ENCODE assay signal across 20 cellular contexts in the genomic region with DNA sequence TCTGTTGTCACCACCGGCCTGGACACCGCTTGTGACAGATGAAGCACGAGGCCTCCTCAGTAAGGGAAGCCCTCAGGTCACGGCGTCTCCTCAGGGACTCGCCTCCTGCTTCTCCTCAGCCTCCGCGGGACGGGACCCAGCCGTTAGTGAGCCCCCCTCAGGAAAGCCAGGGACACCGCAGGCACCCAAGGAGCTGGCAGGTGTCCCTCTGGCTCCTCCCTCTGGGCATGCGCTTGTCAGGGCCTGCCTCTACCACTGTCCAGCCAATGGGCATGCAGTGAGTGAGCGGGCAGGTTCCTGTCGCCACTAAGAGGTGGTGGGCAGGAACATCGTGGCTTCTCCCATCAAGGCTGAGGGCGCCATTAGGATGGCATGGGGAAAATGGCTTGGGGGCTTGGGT. TPM values are rescaled to one million over a fixed set of nuclear protein-coding genes. Genes with fewer than 3 reads are reported as not detected.
DNase-seq lines count a peak whose midpoint lies in the region; ATAC-seq, FAIRE-seq and TF ChIP-seq lines count a peak whose summit lies in the region.
"Had no signal": no experiment of that assay in that cellular context is flagged by ENCODE, and none has a peak within 500 bp of the region (broad histone marks: within the 10 kb centered on the region; RNA-seq: fewer than 3 reads in every experiment).

No MANE protein-coding gene starts in this region.

- H3K9ac ChIP-seq in K562 (ENCODE audit: insufficient read depth in 1 of 2, low read depth in 2 of 2, low read length in 2 of 2): no peak overlapping the region

- ATAC-seq in K562: peak; percentile 94
- ATAC-seq in GM19023 (IDR thresholded peaks at IDR 0.05; ENCODE audit: unreplicated experiment): no peak
- no peak for ATAC-seq in GM21381 (IDR thresholded peaks at IDR 0.05; ENCODE audit: unreplicated experiment)
- ATAC-seq: A549, Panc1, Right ventricle myocardium inferior had no signal

- TF ChIP-seq POLR2A in K562 (conservative IDR thresholded peaks at IDR 0.05): no peak

- no peak overlapping the region for H2AFZ ChIP-seq in K562 (ENCODE audit: low read depth, low read length)

- H3K79me2 ChIP-seq in K562 (ENCODE audit: control insufficient read depth, insufficient read depth, low read length): no peaks in the 10 kb centered on the region

- 0% methylated on average over 7 of the region's 16 CpGs for WGBS in K562 (ENCODE audit: insufficient coverage, low coverage, missing lambda C conversion rate)

- no peak overlapping the region for H3K4me2 ChIP-seq in K562 (ENCODE audit: insufficient read depth, low read length)
- H3K4me2 ChIP-seq: A549 had no signal

- H3K27me3 ChIP-seq in K562 (ENCODE audit: control insufficient read depth in 2 of 2, insufficient read depth in 2 of 2, low read length in 2 of 2): peaks cover 0 to 18% of the 10 kb centered on the region in 2 experiments; a peak in 3 of 5 replicates

- no peaks in the 10 kb centered on the region for H3K9me3 ChIP-seq in K562 (replicated peaks; ENCODE audit: control insufficient read depth, insufficient read depth, low read depth, low read length)
- H3K9me3 ChIP-seq: A549 had no signal

- H3K4me3 ChIP-seq in K562: no peak overlapping the region
- H3K4me3 ChIP-seq: A549, SK-N-MC had no signal

- no peak overlapping the region for H3K27ac ChIP-seq in K562 (ENCODE audit: extremely low read depth, low read depth, low read length)
- H3K27ac ChIP-seq: A549, C4-2B, SK-N-MC had no signal

- no peaks in the 10 kb centered on the region for H3K9me1 ChIP-seq in K562 (ENCODE audit: control insufficient read depth, insufficient read depth, low read length)

- no peaks in the 10 kb centered on the region for H4K20me1 ChIP-seq in K562 (replicated peaks; ENCODE audit: control insufficient read depth, insufficient read depth, low read length)

- no peak for TF ChIP-seq RAD21 in K562 (CRISPR knock-in tag; conservative IDR thresholded peaks at IDR 0.05 in 1 of 2, IDR thresholded peaks at IDR 0.05 in 1 of 2)

- no TSS peak for BruUV-seq in K562 (replicated peaks; lab: Mats Ljungman, UMichigan)

- H3K36me3 ChIP-seq in K562 (ENCODE audit: control insufficient read depth, insufficient read depth, low read length): no peaks in the 10 kb centered on the region

- in situ Hi-C loops in K562 (cut with MboI): no loop called here

- DNase-seq in NCI-H82 (lab: John Stamatoyannopoulos, UW) (peak; percentile 10), NCI-H82 treated with DMSO at 0.1 percent for 48 hours (lab: John Stamatoyannopoulos, UW; ENCODE audit: unreplicated experiment) (no peak), HT1080 (ENCODE audit: low read depth) (peak; percentile 4), K562 (ENCODE audit: extremely low read depth in 1 of 4, low spot score in 3 of 4) (peak; percentile 20 to 49 (median 32)), NOMO-1 (lab: John Stamatoyannopoulos, UW; ENCODE audit: unreplicated experiment in 2 of 2) (no peak)
- DNase-seq: DMS 273 treated with DMSO at 0.1 percent for 48 hours, GOT3, NCI-H1092 treated with DMSO at 0.1 percent for 48 hours, NCI-H187 treated with DMSO at 0.1 percent for 48 hours, NCI-H446 treated with DMSO at 0.1 percent for 48 hours, NCI-H748 treated with DMSO at 0.1 percent for 48 hours had no signal

- intact Hi-C loops in K562 (cut with micrococcal nuclease): no loop called here

- peak in 2 of 3 experiments; percentile 28 to 46; a peak in 2 of 6 replicates for TF ChIP-seq CTCF in K562 (IDR thresholded peaks at IDR 0.05 in 2 of 3, conservative IDR thresholded peaks at IDR 0.05 in 1 of 3; ENCODE audit: insufficient read depth in 2 of 3, low read depth in 1 of 3, low read length in 3 of 3)

- peak; percentile 26 for FAIRE-seq in K562 (lab: Jason Lieb, UNC)

- no peak for TF ChIP-seq EP300 in K562 (IDR thresholded peaks at IDR 0.05; ENCODE audit: low read length)

- POLR2A ChIA-PET in K562 (lab: Yijun Ruan, JAX): no interaction called here

- CTCF ChIA-PET in K562 (lab: Yijun Ruan, JAX; ENCODE audit: low intra/inter-chr PET ratio): no interaction called here

- peaks cover 0 to 7% of the 10 kb centered on the region in 2 experiments; a peak in 1 of 5 replicates for H3K4me1 ChIP-seq in K562 (replicated peaks in 1 of 2; ENCODE audit: control insufficient read depth in 2 of 2, insufficient read depth in 2 of 2, low read length in 2 of 2)
- H3K4me1 ChIP-seq: A549 had no signal

TF ChIP-seq in K562, 482 proteins besides CTCF, POLR2A, EP300 and RAD21:
- TF ChIP-seq NRF1 (conservative IDR thresholded peaks at IDR 0.05 in 1 of 2, IDR thresholded peaks at IDR 0.05 in 1 of 2) (peak; percentile 82 to 87), NFYB (IDR thresholded peaks at IDR 0.05; ENCODE audit: extremely low read depth, insufficient read length) (peak; percentile 28)
- TF ChIP-seq, protein P1, sequence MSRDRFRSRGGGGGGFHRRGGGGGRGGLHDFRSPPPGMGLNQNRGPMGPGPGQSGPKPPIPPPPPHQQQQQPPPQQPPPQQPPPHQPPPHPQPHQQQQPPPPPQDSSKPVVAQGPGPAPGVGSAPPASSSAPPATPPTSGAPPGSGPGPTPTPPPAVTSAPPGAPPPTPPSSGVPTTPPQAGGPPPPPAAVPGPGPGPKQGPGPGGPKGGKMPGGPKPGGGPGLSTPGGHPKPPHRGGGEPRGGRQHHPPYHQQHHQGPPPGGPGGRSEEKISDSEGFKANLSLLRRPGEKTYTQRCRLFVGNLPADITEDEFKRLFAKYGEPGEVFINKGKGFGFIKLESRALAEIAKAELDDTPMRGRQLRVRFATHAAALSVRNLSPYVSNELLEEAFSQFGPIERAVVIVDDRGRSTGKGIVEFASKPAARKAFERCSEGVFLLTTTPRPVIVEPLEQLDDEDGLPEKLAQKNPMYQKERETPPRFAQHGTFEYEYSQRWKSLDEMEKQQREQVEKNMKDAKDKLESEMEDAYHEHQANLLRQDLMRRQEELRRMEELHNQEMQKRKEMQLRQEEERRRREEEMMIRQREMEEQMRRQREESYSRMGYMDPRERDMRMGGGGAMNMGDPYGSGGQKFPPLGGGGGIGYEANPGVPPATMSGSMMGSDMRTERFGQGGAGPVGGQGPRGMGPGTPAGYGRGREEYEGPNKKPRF (IDR thresholded peaks at IDR 0.05; ENCODE audit: low read depth, low read length): no peak

RNA-seq across cellular contexts. Expression of a gene that starts 23.5 kb away (rescaled TPM):
- total RNA-seq in HT1080 (2014; rRNA removed; shearing (Covaris generic)): 71.1 and 71.3 TPM in 2 replicates
- 67.9 and 72.7 TPM in 2 replicates for polyA plus RNA-seq in HT1080 (2015; cell fraction: cytosol; rRNA removed)
- polyA plus RNA-seq in HT1080 (2015; cell fraction: nucleus; rRNA removed): 53.2 and 62.5 TPM in 2 replicates
- total RNA-seq in K562 (2011; cell fraction: chromatin; rRNA removed; ENCODE audit: low replicate concordance): 40.5 and 50.9 TPM in 2 replicates
- 48.9 and 50.3 TPM in 2 replicates for total RNA-seq in K562 (2011; cell fraction: nucleolus; rRNA removed)
- total RNA-seq in K562 (2011; cell fraction: nucleoplasm; rRNA removed): 55.7 and 58.1 TPM in 2 replicates
- total RNA-seq in K562 (2014; rRNA removed) (65.5 and 66.5 TPM in 2 replicates), K562 (2014; rRNA removed; fragmentation: Illumina TruSeq; extraction: Trizol) (73.2 and 75.8 TPM in 2 replicates), K562 (2015; rRNA removed; fragmentation: Illumina TruSeq; extraction: Trizol) (72.9 and 79.0 TPM in 2 replicates), K562 (2021) (50.9 and 52.8 TPM in 2 replicates)
- polyA plus RNA-seq in K562 (2011; rRNA removed) (23.1 and 48.5 TPM in 2 replicates), K562 (2014; fragmentation: Illumina TruSeq; extraction: Trizol) (58.5 and 68.5 TPM in 2 replicates), K562 (2014; fragmentation: Nextera tagmentation; extraction: Ambion mirVana) (10 to 100 TPM; 77.8 to 98.9 TPM), K562 (2014; rRNA removed) (73.8 and 82.3 TPM in 2 replicates)
- 18.9 TPM in 2 replicates for polyA plus RNA-seq in K562 (2011; cell fraction: cytosol; rRNA removed)
- 16.8 and 17.3 TPM in 2 replicates for polyA plus RNA-seq in K562 (2011; cell fraction: nucleus; rRNA removed)
- 44.2 and 50.5 TPM in 2 replicates for polyA plus RNA-seq in K562 (2012)
- 32.4 and 62.8 TPM in 2 replicates for polyA minus RNA-seq in K562 (2011; rRNA and poly(A)+ RNA removed)
- 8.8 and 18.2 TPM in 2 replicates for polyA minus RNA-seq in K562 (2011; cell fraction: cytosol; rRNA and poly(A)+ RNA removed)
- 10.8 and 12.7 TPM in 2 replicates for polyA minus RNA-seq in K562 (2011; cell fraction: nucleus; rRNA and poly(A)+ RNA removed)
- total RNA-seq: MCF 10A; Right ventricle myocardium inferior; T-helper 1 cell treated with Interleukin-12 subunit alpha and Interleukin-12 subunit beta and Interleukin-4 antibody, amounts not matched to agents 30 ng/mL and 1 ng/mL, for 36 hours had no signal

RNA-seq across cellular contexts. Expression of a gene that starts 57.2 kb away (rescaled TPM):
- 0.16 TPM in 1 of 2 replicates, not detected in the other for total RNA-seq in HT1080 (2014; rRNA removed; shearing (Covaris generic))
- polyA plus RNA-seq in HT1080 (2015; cell fraction: cytosol; rRNA removed): not detected in 2 replicates
- not detected in 2 replicates for polyA plus RNA-seq in HT1080 (2015; cell fraction: nucleus; rRNA removed)
- not detected in 2 replicates for total RNA-seq in K562 (2011; cell fraction: chromatin; rRNA removed; ENCODE audit: low replicate concordance)
- total RNA-seq in K562 (2011; cell fraction: nucleolus; rRNA removed): not detected in 2 replicates
- total RNA-seq in K562 (2011; cell fraction: nucleoplasm; rRNA removed): not detected in 2 replicates
- total RNA-seq in K562 (2014; rRNA removed): not detected in 2 replicates
- total RNA-seq in K562 (2014; rRNA removed; fragmentation: Illumina TruSeq; extraction: Trizol): not detected in 2 replicates
- not detected in 2 replicates for total RNA-seq in K562 (2015; rRNA removed; fragmentation: Illumina TruSeq; extraction: Trizol)
- total RNA-seq in K562 (2021): not detected in 2 replicates
- polyA plus RNA-seq in K562 (2011; rRNA removed): not detected in 2 replicates
- not detected in 2 replicates for polyA plus RNA-seq in K562 (2011; cell fraction: cytosol; rRNA removed)
- not detected in 2 replicates for polyA plus RNA-seq in K562 (2011; cell fraction: nucleus; rRNA removed)
- not detected in 2 replicates for polyA plus RNA-seq in K562 (2012)
- polyA plus RNA-seq in K562 (2014; fragmentation: Illumina TruSeq; extraction: Trizol): not detected in 2 replicates
- polyA plus RNA-seq in K562 (2014; fragmentation: Nextera tagmentation; extraction: Ambion mirVana): not detected
- not detected in 2 replicates for polyA plus RNA-seq in K562 (2014; rRNA removed)
- polyA minus RNA-seq in K562 (2011; rRNA and poly(A)+ RNA removed): not detected in 2 replicates
- not detected in 2 replicates for polyA minus RNA-seq in K562 (2011; cell fraction: cytosol; rRNA and poly(A)+ RNA removed)
- not detected in 2 replicates for polyA minus RNA-seq in K562 (2011; cell fraction: nucleus; rRNA and poly(A)+ RNA removed)
- total RNA-seq: MCF 10A; Right ventricle myocardium inferior; T-helper 1 cell treated with Interleukin-12 subunit alpha and Interleukin-12 subunit beta and Interleukin-4 antibody, amounts not matched to agents 30 ng/mL and 1 ng/mL, for 36 hours had no signal
- polyA plus RNA-seq: A549 had no signal

Comparison
In these comparisons a context has a peak if more than half of its experiments do, and no peak if none do; other contexts are left out.
1. DNase-seq: peak in NCI-H82 (single experiment), HT1080 (single experiment) and K562 (4 of 4); none in NCI-H82 treated with DMSO at 0.1 percent for 48 hours (single experiment) and NOMO-1 (0 of 2).